ENCODE assay signal across 8 cellular contexts in genomic region chr7:94509879-94510581, GRCh38. TPM values are rescaled to one million over a fixed set of nuclear protein-coding genes. Genes with fewer than 3 reads are reported as not detected.
DNase-seq lines count a peak whose midpoint lies in the region; ATAC-seq and TF ChIP-seq lines count a peak whose summit lies in the region.

No MANE protein-coding gene starts in this region.

- H3K27me3 ChIP-seq in HL-60 (ENCODE audit: insufficient read depth, poor library complexity, severe bottlenecking) = no peaks in the 10 kb centered on the region
- no peaks in the 10 kb centered on the region for H3K27me3 ChIP-seq in mucosa of rectum (ENCODE audit: control insufficient read depth in 2 of 2, insufficient read depth in 2 of 2, low read length in 2 of 2)

- CTCF ChIA-PET in Calu3 (lab: Charles Lee) = interaction anchor here (1.2 kb wide), 1 partner anchor 147 kb away, joined by 4 read pairs; no protein-coding TSS in a partner anchor

- TF ChIP-seq CTCF in Calu3 (IDR thresholded peaks at IDR 0.05; ENCODE audit: unreplicated experiment) (no peak), HL-60 (IDR thresholded peaks at IDR 0.05; ENCODE audit: insufficient read depth, low read length) (no peak)

- peak; percentile 71 for ATAC-seq in GM19468 (IDR thresholded peaks at IDR 0.05; ENCODE audit: extremely low read depth, unreplicated experiment)

- H3K4me3 ChIP-seq in HL-60 (replicated peaks; ENCODE audit: insufficient read depth, low read length) (peak overlapping the region; percentile 80), mucosa of rectum (ENCODE audit: low read length in 2 of 2) (peak overlapping the region; percentile 87 to 88)

- intact Hi-C loops in Calu3 (cut with micrococcal nuclease; ENCODE audit: unreplicated experiment) = loop anchor here (5.0 kb wide), 1 partner anchor 142 kb away; no protein-coding TSS in a partner anchor

- H3K4me3 Mint-ChIP-seq in Calu3 (ENCODE audit: low read depth, unreplicated experiment) = peak overlapping the region; percentile 81

- BruUV-seq in Calu3 (replicated peaks; lab: Mats Ljungman, UMichigan) = no TSS peak

- no peaks in the 10 kb centered on the region for H3K27me3 Mint-ChIP-seq in Calu3 (ENCODE audit: unreplicated experiment)

- H3K27ac ChIP-seq in HL-60 (replicated peaks) = peak overlapping the region; percentile 84
- H3K27ac ChIP-seq in epithelial cell of prostate = peak overlapping the region; percentile 62
- H3K27ac ChIP-seq in mucosa of rectum (ENCODE audit: low read depth in 2 of 2, low read length in 2 of 2) = peak overlapping the region; percentile 93 to 95

- peaks cover 18% of the 10 kb centered on the region for H3K36me3 Mint-ChIP-seq in Calu3 (ENCODE audit: insufficient read depth, unreplicated experiment)

- no peaks in the 10 kb centered on the region for H3K9me3 Mint-ChIP-seq in Calu3 (ENCODE audit: low read depth, unreplicated experiment)

- peaks cover 9 to 45% of the 10 kb centered on the region in 2 donors for H3K4me1 ChIP-seq in mucosa of rectum (ENCODE audit: control insufficient read depth in 2 of 2, insufficient read depth in 2 of 2, low read length in 2 of 2)

- H3K9ac ChIP-seq in mucosa of rectum (ENCODE audit: low read depth in 1 of 2, low read length in 2 of 2) = peak overlapping the region; percentile 80 to 97

- H3K9me3 ChIP-seq in mucosa of rectum (ENCODE audit: control insufficient read depth in 2 of 2, low read length in 2 of 2) = no peaks in the 10 kb centered on the region

- peak; percentile 66 for DNase-seq in Calu3
- peak; percentile 28 to 51 for DNase-seq in HL-60 (ENCODE audit: low read depth in 1 of 2, low spot score in 1 of 2)
- DNase-seq in NOMO-1 treated with dmso at 0.1 percent for 144 hours (lab: John Stamatoyannopoulos, UW; ENCODE audit: unreplicated experiment) = peak; percentile 86
- peak; percentile 51 for DNase-seq in activated T-cell treated with anti-CD3 and anti-CD28 coated beads for 24 hours (ENCODE audit: low read depth)
- no peak for DNase-seq in epithelial cell of prostate (ENCODE audit: low read depth, low spot score)
- peak; percentile 40 for DNase-seq in stimulated activated CD8-positive, alpha-beta memory T cell treated with anti-CD3 and anti-CD28 coated beads, Interleukin-7, amount 100 ng/mL, for 24 hours (ENCODE audit: low read depth)

- peaks cover 6% of the 10 kb centered on the region for H3K4me1 Mint-ChIP-seq in Calu3 (ENCODE audit: low read depth, unreplicated experiment)

- no peaks in the 10 kb centered on the region for H3K36me3 ChIP-seq in mucosa of rectum (ENCODE audit: control insufficient read depth in 2 of 2, insufficient read depth in 2 of 2, low read length in 2 of 2)

- H3K27ac Mint-ChIP-seq in Calu3 (ENCODE audit: unreplicated experiment) = peak overlapping the region; percentile 70

RNA-seq across cellular contexts. Expression of gene CASD1, which starts 0.4 kb away (rescaled TPM):
- 7.8 and 9.2 TPM in 2 replicates for total RNA-seq in Calu3 (2022)
